8 cellular contexts compared by ENCODE assay signal in genomic region chr9:75186767-75187380, GRCh38.
DNase-seq lines count a peak whose midpoint lies in the region; ATAC-seq and TF ChIP-seq lines count a peak whose summit lies in the region.

No MANE protein-coding gene starts in this region.

- DNase-seq in NCI-H2196 (lab: John Stamatoyannopoulos, UW; ENCODE audit: unreplicated experiment) (peak; percentile 13), NCI-H2196 treated with DMSO at 0.1 percent for 48 hours (lab: John Stamatoyannopoulos, UW; ENCODE audit: unreplicated experiment) (no peak), erythroblast (lab: John Stamatoyannopoulos, UW) (peak; percentile 17 to 43), smooth muscle cell of the brain vasculature (ENCODE audit: low read depth, low spot score) (peak; percentile 18), NK-92 (lab: John Stamatoyannopoulos, UW; ENCODE audit: unreplicated experiment) (no peak)
- no peak for DNase-seq in stimulated activated naive CD8-positive, alpha-beta T cell treated with anti-CD3 and anti-CD28 coated beads, Interleukin-15, Interleukin-2, amounts not matched to agents 100 U/mL and 50 U/mL, for 24 hours

- no peaks in the 10 kb centered on the region for H4K20me1 ChIP-seq in OCI-LY1 (ENCODE audit: insufficient read depth, low read length)

- no peak overlapping the region for H3K4me3 Mint-ChIP-seq in stimulated activated memory B cell treated with anti-CD40 and anti-IgM and Interleukin-4, amounts not matched to agents 10 μg/mL and 1 μg/mL and 100 μg/mL, for 72 hours

- no peaks in the 10 kb centered on the region for H3K79me2 ChIP-seq in OCI-LY1 (ENCODE audit: insufficient read depth, low read length)

- H3K9ac ChIP-seq in OCI-LY1 (ENCODE audit: low read length) = no peak overlapping the region

- TF ChIP-seq POLR2A in erythroblast (IDR thresholded peaks at IDR 0.05; ENCODE audit: low read length) = no peak

- no peak overlapping the region for H2AFZ ChIP-seq in OCI-LY1 (ENCODE audit: low read length)

- H3K9me2 ChIP-seq in OCI-LY1 (ENCODE audit: low read depth, low read length) = no peaks in the 10 kb centered on the region

- H3K27me3 Mint-ChIP-seq in stimulated activated memory B cell treated with anti-CD40 and anti-IgM and Interleukin-4, amounts not matched to agents 10 μg/mL and 1 μg/mL and 100 μg/mL, for 72 hours = no peaks in the 10 kb centered on the region

- H3K36me3 Mint-ChIP-seq in stimulated activated memory B cell treated with anti-CD40 and anti-IgM and Interleukin-4, amounts not matched to agents 10 μg/mL and 1 μg/mL and 100 μg/mL, for 72 hours = peaks cover 18% of the 10 kb centered on the region

- no peaks in the 10 kb centered on the region for H3F3A ChIP-seq in OCI-LY1 (ENCODE audit: insufficient read depth, low read length)

- H3K4me1 Mint-ChIP-seq in stimulated activated memory B cell treated with anti-CD40 and anti-IgM and Interleukin-4, amounts not matched to agents 10 μg/mL and 1 μg/mL and 100 μg/mL, for 72 hours = peaks cover 6% of the 10 kb centered on the region

- no peak for ATAC-seq in stimulated activated naive CD8-positive, alpha-beta T cell treated with anti-CD3 and anti-CD28 coated beads, Interleukin-15, Interleukin-2, amounts not matched to agents 100 U/mL and 50 U/mL, for 24 hours
- ATAC-seq in stimulated activated memory B cell treated with anti-CD40 and anti-IgM and Interleukin-4, amounts not matched to agents 10 μg/mL and 1 μg/mL and 100 μg/mL, for 72 hours = no peak

- H3K27me3 ChIP-seq in OCI-LY1 (ENCODE audit: insufficient read depth, low read length) = no peaks in the 10 kb centered on the region

- H3K9me3 ChIP-seq in OCI-LY1 (ENCODE audit: low read length) = no peaks in the 10 kb centered on the region

- peak; percentile 85 for TF ChIP-seq CTCF in OCI-LY1 (IDR thresholded peaks at IDR 0.05; ENCODE audit: low read length)

- no peak overlapping the region for H3K27ac ChIP-seq in OCI-LY1 (ENCODE audit: low read depth, low read length, poor library complexity, severe bottlenecking)

- H3K27ac Mint-ChIP-seq in stimulated activated memory B cell treated with anti-CD40 and anti-IgM and Interleukin-4, amounts not matched to agents 10 μg/mL and 1 μg/mL and 100 μg/mL, for 72 hours = no peak overlapping the region

- H3K4me1 ChIP-seq in OCI-LY1 (ENCODE audit: insufficient read depth, low read length, severe bottlenecking) = no peaks in the 10 kb centered on the region

- H3K4me3 ChIP-seq in OCI-LY1 (ENCODE audit: low read depth, low read length, poor library complexity, severe bottlenecking) = no peak overlapping the region

- H3K4me2 ChIP-seq in OCI-LY1 (ENCODE audit: low read length) = no peak overlapping the region

- no peaks in the 10 kb centered on the region for H3K36me3 ChIP-seq in OCI-LY1 (ENCODE audit: insufficient read depth, low read length)

- no peaks in the 10 kb centered on the region for H3K9me3 Mint-ChIP-seq in stimulated activated memory B cell treated with anti-CD40 and anti-IgM and Interleukin-4, amounts not matched to agents 10 μg/mL and 1 μg/mL and 100 μg/mL, for 72 hours

Comparison
In these comparisons a context has a peak if more than half of its experiments do, and no peak if none do; other contexts are left out.
1. DNase-seq: peak in NCI-H2196 (single experiment), erythroblast (2 of 2) and smooth muscle cell of the brain vasculature (single experiment); none in NCI-H2196 treated with DMSO at 0.1 percent for 48 hours (single experiment), stimulated activated naive CD8-positive, alpha-beta T cell treated with anti-CD3 and anti-CD28 coated beads, Interleukin-15, Interleukin-2, amounts not matched to agents 100 U/mL and 50 U/mL, for 24 hours (single experiment) and NK-92 (single experiment).